1 cellular context compared by ENCODE assay signal in the genomic region with DNA sequence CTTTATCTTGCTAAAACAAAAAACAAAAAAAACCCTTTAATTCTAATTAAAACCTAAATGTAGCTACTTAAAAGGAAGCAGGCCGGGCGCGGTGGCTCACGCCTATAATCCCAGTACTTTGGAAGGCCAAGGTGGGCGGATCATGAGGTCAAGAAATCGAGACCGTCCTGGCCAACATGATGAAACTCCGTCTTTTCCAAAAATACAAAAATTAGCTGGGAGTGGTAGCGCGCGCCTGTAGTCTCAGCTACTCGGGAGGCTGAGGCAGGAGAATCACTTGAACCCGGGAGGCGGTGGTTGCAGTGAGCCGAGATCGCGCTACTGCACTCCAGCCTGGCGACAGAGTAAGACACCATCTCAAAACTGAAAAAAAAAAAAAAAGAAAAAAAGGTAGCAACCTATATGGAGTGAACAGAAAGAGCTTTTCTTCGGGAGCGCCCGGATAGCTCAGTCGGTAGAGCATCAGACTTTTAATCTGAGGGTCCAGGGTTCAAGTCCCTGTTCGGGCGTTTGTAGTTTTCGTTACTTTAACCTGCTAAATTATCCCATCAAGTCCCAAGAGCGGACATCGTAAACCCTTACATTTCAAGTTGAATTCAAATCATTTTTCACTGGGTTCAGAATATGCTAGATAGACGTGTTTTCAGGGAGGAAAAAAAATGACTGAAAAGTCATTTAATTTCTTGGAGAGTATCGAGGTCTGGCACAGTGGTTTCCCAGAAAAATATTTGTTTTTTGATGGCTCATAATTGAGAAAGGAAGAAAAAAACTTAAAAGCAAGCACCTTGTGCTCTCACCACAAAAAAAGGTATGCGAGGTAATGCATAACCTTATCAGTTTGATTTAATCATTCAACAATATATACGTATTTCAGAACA.
TF ChIP-seq lines count a peak whose summit lies in the region.

No MANE protein-coding gene starts in this region.

TF ChIP-seq in H1, 55 proteins besides CTCF, POLR2A, EP300 and RAD21 (continues in another document):
- TF ChIP-seq BRCA1 (IDR thresholded peaks at IDR 0.05; ENCODE audit: low read depth, low read length) (no peak), EZH2 (IDR thresholded peaks at IDR 0.05; ENCODE audit: low read depth, low read length, severe bottlenecking) (no peak), TAF7 (optimal IDR thresholded peaks at IDR 0.05; ENCODE audit: borderline replicate concordance, low read depth, low read length) (peak; percentile 56), RFX5 (IDR thresholded peaks at IDR 0.05; ENCODE audit: borderline replicate concordance, low read depth, low read length) (no peak), CHD1 (IDR thresholded peaks at IDR 0.05; ENCODE audit: low read depth, low read length) (0 out of 2 replicates have a peak, but pooled peaks have one; percentile 44), HDAC2 (IDR thresholded peaks at IDR 0.05; ENCODE audit: borderline replicate concordance in 1 of 2, low read depth in 2 of 2, low read length in 2 of 2) (0 out of 4 replicates have a peak, but pooled peaks of 1 of the 2 experiments have one; percentile 38), GABPA (IDR thresholded peaks at IDR 0.05; ENCODE audit: borderline replicate concordance, insufficient read depth, low read length) (no peak), JUND (IDR thresholded peaks at IDR 0.05; ENCODE audit: low read length) (no peak), MAFK (IDR thresholded peaks at IDR 0.05; ENCODE audit: low read depth, low read length) (peak; percentile 80; the same call in 1 of the 2 replicates), GTF2F1 (IDR thresholded peaks at IDR 0.05; ENCODE audit: borderline replicate concordance, low read depth, low read length) (no peak), BACH1 (IDR thresholded peaks at IDR 0.05; ENCODE audit: low read length) (no peak), SP2 (IDR thresholded peaks at IDR 0.05; ENCODE audit: low read length) (no peak), SAP30 (IDR thresholded peaks at IDR 0.05; ENCODE audit: insufficient read depth, insufficient replicate concordance, low read length) (no peak), ASH2L (IDR thresholded peaks at IDR 0.05; ENCODE audit: low read length) (peak; percentile 97), TEAD4 (IDR thresholded peaks at IDR 0.05; ENCODE audit: low read depth, low read length) (peak; percentile 37; the same call in 1 of the 2 replicates), RBBP5 (IDR thresholded peaks at IDR 0.05; ENCODE audit: borderline replicate concordance, low read depth, low read length) (peak; percentile 89; the same call in 1 of the 2 replicates), SRF (IDR thresholded peaks at IDR 0.05; ENCODE audit: low read depth, low read length) (no peak), FOSL1 (IDR thresholded peaks at IDR 0.05; ENCODE audit: insufficient read depth, low read depth, low read length) (no peak), POLR2AphosphoS5 (IDR thresholded peaks at IDR 0.05; ENCODE audit: low read depth, low read length) (no peak), RNF2 (IDR thresholded peaks at IDR 0.05; ENCODE audit: borderline replicate concordance, low read depth, low read length, missing control alignments, poor library complexity, severe bottlenecking) (no peak), TCF12 (IDR thresholded peaks at IDR 0.05; ENCODE audit: low read depth, low read length) (no peak), POU5F1 (IDR thresholded peaks at IDR 0.05; ENCODE audit: low read depth, low read length) (peak; percentile 47; the same call in 1 of the 2 replicates), KDM4A (IDR thresholded peaks at IDR 0.05; ENCODE audit: low read depth, low read length, severe bottlenecking) (peak; percentile 27), PHF8 (conservative IDR thresholded peaks at IDR 0.05; ENCODE audit: low read depth, low read length) (no peak), KDM1A (IDR thresholded peaks at IDR 0.05; ENCODE audit: borderline replicate concordance, low read length) (peak; percentile 54), JUN (IDR thresholded peaks at IDR 0.05; ENCODE audit: low read depth, low read length) (no peak), EGR1 (IDR thresholded peaks at IDR 0.05; ENCODE audit: borderline replicate concordance, low read depth, low read length) (no peak), SIN3A (conservative IDR thresholded peaks at IDR 0.05 in 1 of 2, IDR thresholded peaks at IDR 0.05 in 1 of 2; ENCODE audit: low read depth in 1 of 2, low read length in 2 of 2) (peak in 1 of 2 experiments; percentile 65; a peak in 1 of 4 replicates), TAF1 (IDR thresholded peaks at IDR 0.05; ENCODE audit: low read depth, low read length) (peak; percentile 73), CHD2 (IDR thresholded peaks at IDR 0.05; ENCODE audit: low read length) (no peak), HDAC6 (IDR thresholded peaks at IDR 0.05; ENCODE audit: low read depth, low read length) (no peak), CBX8 (IDR thresholded peaks at IDR 0.05; ENCODE audit: borderline replicate concordance, low read depth, low read length) (no peak), CREB1 (IDR thresholded peaks at IDR 0.05) (no peak), NANOG (IDR thresholded peaks at IDR 0.05; ENCODE audit: insufficient read depth, low read depth, low read length, poor library complexity, severe bottlenecking) (peak; percentile 5), SIX5 (IDR thresholded peaks at IDR 0.05; ENCODE audit: low read depth, low read length) (no peak), RXRA (IDR thresholded peaks at IDR 0.05; ENCODE audit: insufficient read depth, low read depth, low read length) (no peak), CEBPB (IDR thresholded peaks at IDR 0.05; ENCODE audit: low read depth, low read length) (0 out of 2 replicates have a peak, but pooled peaks have one; percentile 56), SUZ12 (IDR thresholded peaks at IDR 0.05; ENCODE audit: low read length) (no peak), SIRT6 (IDR thresholded peaks at IDR 0.05; ENCODE audit: low read length) (no peak), YY1 (IDR thresholded peaks at IDR 0.05; ENCODE audit: low read depth, low read length) (0 out of 2 replicates have a peak, but pooled peaks have one; percentile 50), KDM5A (IDR thresholded peaks at IDR 0.05; ENCODE audit: low read length) (no peak), SP1 (IDR thresholded peaks at IDR 0.05; ENCODE audit: low read depth, low read length) (0 out of 2 replicates have a peak, but pooled peaks have one; percentile 58), BCL11A (IDR thresholded peaks at IDR 0.05; ENCODE audit: low read depth in 2 of 2, low read length in 2 of 2) (no peak), NRF1 (IDR thresholded peaks at IDR 0.05; ENCODE audit: low read depth, low read length) (peak; percentile 14; the same call in 1 of the 2 replicates), ZNF274 (IDR thresholded peaks at IDR 0.05; ENCODE audit: borderline replicate concordance, extremely low read depth, low read length) (no peak), TBP (IDR thresholded peaks at IDR 0.05; ENCODE audit: low read depth, low read length) (peak; percentile 98), CTBP2 (IDR thresholded peaks at IDR 0.05; ENCODE audit: borderline replicate concordance, insufficient read depth, insufficient read length, low read length) (no peak)
- TF ChIP-seq, protein P1, sequence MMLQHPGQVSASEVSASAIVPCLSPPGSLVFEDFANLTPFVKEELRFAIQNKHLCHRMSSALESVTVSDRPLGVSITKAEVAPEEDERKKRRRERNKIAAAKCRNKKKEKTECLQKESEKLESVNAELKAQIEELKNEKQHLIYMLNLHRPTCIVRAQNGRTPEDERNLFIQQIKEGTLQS (IDR thresholded peaks at IDR 0.05; ENCODE audit: insufficient read depth, low read depth, low read length) = no peak
- TF ChIP-seq, protein P2, sequence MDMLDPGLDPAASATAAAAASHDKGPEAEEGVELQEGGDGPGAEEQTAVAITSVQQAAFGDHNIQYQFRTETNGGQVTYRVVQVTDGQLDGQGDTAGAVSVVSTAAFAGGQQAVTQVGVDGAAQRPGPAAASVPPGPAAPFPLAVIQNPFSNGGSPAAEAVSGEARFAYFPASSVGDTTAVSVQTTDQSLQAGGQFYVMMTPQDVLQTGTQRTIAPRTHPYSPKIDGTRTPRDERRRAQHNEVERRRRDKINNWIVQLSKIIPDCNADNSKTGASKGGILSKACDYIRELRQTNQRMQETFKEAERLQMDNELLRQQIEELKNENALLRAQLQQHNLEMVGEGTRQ (IDR thresholded peaks at IDR 0.05; ENCODE audit: low read length) = no peak
- TF ChIP-seq, protein P3, sequence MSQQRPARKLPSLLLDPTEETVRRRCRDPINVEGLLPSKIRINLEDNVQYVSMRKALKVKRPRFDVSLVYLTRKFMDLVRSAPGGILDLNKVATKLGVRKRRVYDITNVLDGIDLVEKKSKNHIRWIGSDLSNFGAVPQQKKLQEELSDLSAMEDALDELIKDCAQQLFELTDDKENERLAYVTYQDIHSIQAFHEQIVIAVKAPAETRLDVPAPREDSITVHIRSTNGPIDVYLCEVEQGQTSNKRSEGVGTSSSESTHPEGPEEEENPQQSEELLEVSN (IDR thresholded peaks at IDR 0.05) = no peak; the same call in 1 of the 2 replicates
- TF ChIP-seq, protein P4, sequence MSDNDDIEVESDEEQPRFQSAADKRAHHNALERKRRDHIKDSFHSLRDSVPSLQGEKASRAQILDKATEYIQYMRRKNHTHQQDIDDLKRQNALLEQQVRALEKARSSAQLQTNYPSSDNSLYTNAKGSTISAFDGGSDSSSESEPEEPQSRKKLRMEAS (IDR thresholded peaks at IDR 0.05) = no peak
- TF ChIP-seq, protein P5, sequence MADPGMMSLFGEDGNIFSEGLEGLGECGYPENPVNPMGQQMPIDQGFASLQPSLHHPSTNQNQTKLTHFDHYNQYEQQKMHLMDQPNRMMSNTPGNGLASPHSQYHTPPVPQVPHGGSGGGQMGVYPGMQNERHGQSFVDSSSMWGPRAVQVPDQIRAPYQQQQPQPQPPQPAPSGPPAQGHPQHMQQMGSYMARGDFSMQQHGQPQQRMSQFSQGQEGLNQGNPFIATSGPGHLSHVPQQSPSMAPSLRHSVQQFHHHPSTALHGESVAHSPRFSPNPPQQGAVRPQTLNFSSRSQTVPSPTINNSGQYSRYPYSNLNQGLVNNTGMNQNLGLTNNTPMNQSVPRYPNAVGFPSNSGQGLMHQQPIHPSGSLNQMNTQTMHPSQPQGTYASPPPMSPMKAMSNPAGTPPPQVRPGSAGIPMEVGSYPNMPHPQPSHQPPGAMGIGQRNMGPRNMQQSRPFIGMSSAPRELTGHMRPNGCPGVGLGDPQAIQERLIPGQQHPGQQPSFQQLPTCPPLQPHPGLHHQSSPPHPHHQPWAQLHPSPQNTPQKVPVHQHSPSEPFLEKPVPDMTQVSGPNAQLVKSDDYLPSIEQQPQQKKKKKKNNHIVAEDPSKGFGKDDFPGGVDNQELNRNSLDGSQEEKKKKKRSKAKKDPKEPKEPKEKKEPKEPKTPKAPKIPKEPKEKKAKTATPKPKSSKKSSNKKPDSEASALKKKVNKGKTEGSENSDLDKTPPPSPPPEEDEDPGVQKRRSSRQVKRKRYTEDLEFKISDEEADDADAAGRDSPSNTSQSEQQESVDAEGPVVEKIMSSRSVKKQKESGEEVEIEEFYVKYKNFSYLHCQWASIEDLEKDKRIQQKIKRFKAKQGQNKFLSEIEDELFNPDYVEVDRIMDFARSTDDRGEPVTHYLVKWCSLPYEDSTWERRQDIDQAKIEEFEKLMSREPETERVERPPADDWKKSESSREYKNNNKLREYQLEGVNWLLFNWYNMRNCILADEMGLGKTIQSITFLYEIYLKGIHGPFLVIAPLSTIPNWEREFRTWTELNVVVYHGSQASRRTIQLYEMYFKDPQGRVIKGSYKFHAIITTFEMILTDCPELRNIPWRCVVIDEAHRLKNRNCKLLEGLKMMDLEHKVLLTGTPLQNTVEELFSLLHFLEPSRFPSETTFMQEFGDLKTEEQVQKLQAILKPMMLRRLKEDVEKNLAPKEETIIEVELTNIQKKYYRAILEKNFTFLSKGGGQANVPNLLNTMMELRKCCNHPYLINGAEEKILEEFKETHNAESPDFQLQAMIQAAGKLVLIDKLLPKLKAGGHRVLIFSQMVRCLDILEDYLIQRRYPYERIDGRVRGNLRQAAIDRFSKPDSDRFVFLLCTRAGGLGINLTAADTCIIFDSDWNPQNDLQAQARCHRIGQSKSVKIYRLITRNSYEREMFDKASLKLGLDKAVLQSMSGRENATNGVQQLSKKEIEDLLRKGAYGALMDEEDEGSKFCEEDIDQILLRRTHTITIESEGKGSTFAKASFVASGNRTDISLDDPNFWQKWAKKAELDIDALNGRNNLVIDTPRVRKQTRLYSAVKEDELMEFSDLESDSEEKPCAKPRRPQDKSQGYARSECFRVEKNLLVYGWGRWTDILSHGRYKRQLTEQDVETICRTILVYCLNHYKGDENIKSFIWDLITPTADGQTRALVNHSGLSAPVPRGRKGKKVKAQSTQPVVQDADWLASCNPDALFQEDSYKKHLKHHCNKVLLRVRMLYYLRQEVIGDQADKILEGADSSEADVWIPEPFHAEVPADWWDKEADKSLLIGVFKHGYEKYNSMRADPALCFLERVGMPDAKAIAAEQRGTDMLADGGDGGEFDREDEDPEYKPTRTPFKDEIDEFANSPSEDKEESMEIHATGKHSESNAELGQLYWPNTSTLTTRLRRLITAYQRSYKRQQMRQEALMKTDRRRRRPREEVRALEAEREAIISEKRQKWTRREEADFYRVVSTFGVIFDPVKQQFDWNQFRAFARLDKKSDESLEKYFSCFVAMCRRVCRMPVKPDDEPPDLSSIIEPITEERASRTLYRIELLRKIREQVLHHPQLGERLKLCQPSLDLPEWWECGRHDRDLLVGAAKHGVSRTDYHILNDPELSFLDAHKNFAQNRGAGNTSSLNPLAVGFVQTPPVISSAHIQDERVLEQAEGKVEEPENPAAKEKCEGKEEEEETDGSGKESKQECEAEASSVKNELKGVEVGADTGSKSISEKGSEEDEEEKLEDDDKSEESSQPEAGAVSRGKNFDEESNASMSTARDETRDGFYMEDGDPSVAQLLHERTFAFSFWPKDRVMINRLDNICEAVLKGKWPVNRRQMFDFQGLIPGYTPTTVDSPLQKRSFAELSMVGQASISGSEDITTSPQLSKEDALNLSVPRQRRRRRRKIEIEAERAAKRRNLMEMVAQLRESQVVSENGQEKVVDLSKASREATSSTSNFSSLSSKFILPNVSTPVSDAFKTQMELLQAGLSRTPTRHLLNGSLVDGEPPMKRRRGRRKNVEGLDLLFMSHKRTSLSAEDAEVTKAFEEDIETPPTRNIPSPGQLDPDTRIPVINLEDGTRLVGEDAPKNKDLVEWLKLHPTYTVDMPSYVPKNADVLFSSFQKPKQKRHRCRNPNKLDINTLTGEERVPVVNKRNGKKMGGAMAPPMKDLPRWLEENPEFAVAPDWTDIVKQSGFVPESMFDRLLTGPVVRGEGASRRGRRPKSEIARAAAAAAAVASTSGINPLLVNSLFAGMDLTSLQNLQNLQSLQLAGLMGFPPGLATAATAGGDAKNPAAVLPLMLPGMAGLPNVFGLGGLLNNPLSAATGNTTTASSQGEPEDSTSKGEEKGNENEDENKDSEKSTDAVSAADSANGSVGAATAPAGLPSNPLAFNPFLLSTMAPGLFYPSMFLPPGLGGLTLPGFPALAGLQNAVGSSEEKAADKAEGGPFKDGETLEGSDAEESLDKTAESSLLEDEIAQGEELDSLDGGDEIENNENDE (IDR thresholded peaks at IDR 0.05; ENCODE audit: insufficient replicate concordance, low read length) = no peak
- TF ChIP-seq, protein P6, sequence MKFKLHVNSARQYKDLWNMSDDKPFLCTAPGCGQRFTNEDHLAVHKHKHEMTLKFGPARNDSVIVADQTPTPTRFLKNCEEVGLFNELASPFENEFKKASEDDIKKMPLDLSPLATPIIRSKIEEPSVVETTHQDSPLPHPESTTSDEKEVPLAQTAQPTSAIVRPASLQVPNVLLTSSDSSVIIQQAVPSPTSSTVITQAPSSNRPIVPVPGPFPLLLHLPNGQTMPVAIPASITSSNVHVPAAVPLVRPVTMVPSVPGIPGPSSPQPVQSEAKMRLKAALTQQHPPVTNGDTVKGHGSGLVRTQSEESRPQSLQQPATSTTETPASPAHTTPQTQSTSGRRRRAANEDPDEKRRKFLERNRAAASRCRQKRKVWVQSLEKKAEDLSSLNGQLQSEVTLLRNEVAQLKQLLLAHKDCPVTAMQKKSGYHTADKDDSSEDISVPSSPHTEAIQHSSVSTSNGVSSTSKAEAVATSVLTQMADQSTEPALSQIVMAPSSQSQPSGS (IDR thresholded peaks at IDR 0.05; ENCODE audit: low read length) = no peak
